28 cellular contexts compared by ENCODE assay signal in the genomic region with DNA sequence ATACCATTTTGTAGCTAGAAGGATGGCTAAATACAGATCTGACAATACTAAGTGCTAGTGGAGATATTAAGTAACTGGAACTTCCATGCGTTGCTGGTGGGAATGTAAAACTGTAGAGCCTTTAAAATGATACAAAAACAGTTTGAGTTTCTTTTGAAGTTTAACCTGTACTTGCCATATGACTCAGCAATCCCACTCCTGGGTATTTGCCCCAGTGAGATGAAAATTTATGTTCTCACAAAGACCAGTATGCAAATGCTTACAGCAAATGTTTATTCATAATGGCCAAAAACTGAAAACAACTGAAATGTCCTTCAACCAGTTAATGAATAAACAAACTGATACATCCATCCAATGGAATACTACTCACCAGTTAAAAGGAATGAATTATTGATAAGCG.
"Had no signal": no experiment of that assay in that cellular context is flagged by ENCODE, and none has a peak within 500 bp of the region (broad histone marks: within the 10 kb centered on the region; RNA-seq: fewer than 3 reads in every experiment).

No MANE protein-coding gene starts in this region.

- H3K9me3 ChIP-seq: left lung, lower lobe of right lung, pancreas, prostate gland, sigmoid colon, spleen, thyroid gland, transverse colon, upper lobe of left lung had no signal

- FAIRE-seq: islet of Langerhans, kidney, pancreas, small intestine, urothelium cell line had no signal

- H3K4me1 ChIP-seq: left lung, lower lobe of right lung, pancreas, prostate gland, sigmoid colon, spleen, transverse colon, upper lobe of left lung had no signal

- H3K27me3 ChIP-seq: left lung, pancreas, sigmoid colon, spleen, thyroid gland, transverse colon, upper lobe of left lung had no signal

- ATAC-seq: left colon; left lung; lower lobe of right lung; naive thymus-derived CD8-positive, alpha-beta T cell; pancreas; right cardiac atrium; stimulated activated effector memory CD8-positive, alpha-beta T cell treated with anti-CD3 and anti-CD28 coated beads, Interleukin-12 subunit alpha, Interleukin-12 subunit beta, amount 100 ng/mL, for 72 hours; stimulated activated naive CD8-positive, alpha-beta T cell treated with anti-CD3 and anti-CD28 coated beads, Interleukin-15, amount 100 ng/mL, for 72 hours had no signal

- H3K36me3 ChIP-seq: left lung, lower lobe of right lung, pancreas, prostate gland, sigmoid colon, spleen, thyroid gland, transverse colon, upper lobe of left lung had no signal

- H3K27ac ChIP-seq: left lung, lower lobe of right lung, pancreas, prostate gland, sigmoid colon, spleen, thyroid gland, transverse colon, upper lobe of left lung had no signal

- H3K4me3 ChIP-seq: left lung, lower lobe of right lung, pancreas, prostate gland, sigmoid colon, spleen, thyroid gland, transverse colon, upper lobe of left lung had no signal

- DNase-seq: hypothalamus; immature natural killer cell; kidney; left colon; left lung; lower lobe of right lung; mammary epithelial cell; mesenchymal stem cell; naive thymus-derived CD8-positive, alpha-beta T cell; nucleus accumbens; pancreas; posterior cingulate gyrus; retina; right cardiac atrium; sigmoid colon; small intestine; spleen; stimulated activated CD4-positive, alpha-beta T cell treated with anti-CD3 and anti-CD28 coated beads, Interleukin-4, amount 100 ng/mL, for 24 hours; stimulated activated naive CD4-positive, alpha-beta T cell treated with Interleukin-2 at 50 U/mL for 16 hours; stimulated activated naive CD8-positive, alpha-beta T cell treated with anti-CD3 and anti-CD28 coated beads, Interleukin-15, amount 100 ng/mL, for 72 hours; substantia nigra; thyroid gland; transverse colon; upper lobe of left lung had no signal
